Comparison of ENCODE assay signal across 8 cellular contexts in genomic region chr2:223613017-223613950, GRCh38. TPM values are rescaled to one million over a fixed set of nuclear protein-coding genes. Genes with fewer than 3 reads are reported as not detected.
DNase-seq lines count a peak whose midpoint lies in the region; FAIRE-seq and TF ChIP-seq lines count a peak whose summit lies in the region.

No MANE protein-coding gene starts in this region.

- peak overlapping the region; percentile 23 for H3K27ac ChIP-seq in skeletal muscle tissue (ENCODE audit: low read depth, low read length)

- DNase-seq in ELF-1 (ENCODE audit: low read depth, low spot score) (peak; percentile 91), NCI-H2227 (lab: John Stamatoyannopoulos, UW; ENCODE audit: unreplicated experiment) (peak; percentile 93), bronchial epithelial cell (ENCODE audit: low read depth) (peak; percentile 96), NCI-H1694 (lab: John Stamatoyannopoulos, UW) (no peak), T-helper 9 cell (no peak), NCI-H1694 treated with DMSO at 0.1 percent for 48 hours (lab: John Stamatoyannopoulos, UW) (no peak)

- H3K9ac ChIP-seq in skeletal muscle tissue (ENCODE audit: low read depth in 1 of 3, low read length in 3 of 3) = peak overlapping the region; percentile 27 to 63 (median 63)

- no peaks in the 10 kb centered on the region for H3K9me3 ChIP-seq in skeletal muscle tissue (ENCODE audit: control insufficient read depth in 3 of 3, low read length in 3 of 3)

- H3K27me3 ChIP-seq in bronchial epithelial cell (ENCODE audit: control insufficient read depth, insufficient read depth, low read length) = no peaks in the 10 kb centered on the region
- peaks cover under 1 to 3% (median 2%) of the 10 kb centered on the region in 3 donors for H3K27me3 ChIP-seq in skeletal muscle tissue (ENCODE audit: control insufficient read depth in 3 of 3, insufficient read depth in 3 of 3, low read length in 3 of 3)

- H3K4me1 ChIP-seq in skeletal muscle tissue (ENCODE audit: control insufficient read depth in 3 of 3, insufficient read depth in 3 of 3, low read length in 3 of 3) = peaks cover 4 to 11% (median 4%) of the 10 kb centered on the region in 3 donors

- H3K4me3 ChIP-seq in bronchial epithelial cell (ENCODE audit: low read depth, low read length) (peak overlapping the region; percentile 3), skeletal muscle tissue (ENCODE audit: low read length in 3 of 3) (peak overlapping the region; percentile 50 to 68 (median 63))

- FAIRE-seq in bronchial epithelial cell (lab: Jason Lieb, UNC) = peak; percentile 76
- FAIRE-seq in islet of Langerhans (lab: Jason Lieb, UNC) = peak; percentile 92

- no peaks in the 10 kb centered on the region for H3K36me3 ChIP-seq in bronchial epithelial cell (ENCODE audit: control insufficient read depth, insufficient read depth, low read length)
- H3K36me3 ChIP-seq in skeletal muscle tissue (ENCODE audit: control insufficient read depth in 3 of 3, insufficient read depth in 3 of 3, low read length in 3 of 3) = no peaks in the 10 kb centered on the region

- TF ChIP-seq CTCF in bronchial epithelial cell (IDR thresholded peaks at IDR 0.05; ENCODE audit: insufficient read depth, low read length, severe bottlenecking) = peak; percentile 8

RNA-seq across cellular contexts. Expression of gene SCG2, which starts 11.1 kb away (rescaled TPM):
- total RNA-seq in bronchial epithelial cell (0.13 and 0.26 TPM in 2 replicates), skeletal muscle tissue (not detected)

Comparison
In these comparisons a context has a peak if more than half of its experiments do, and no peak if none do; other contexts are left out.
1. DNase-seq: peak in ELF-1 (single experiment), NCI-H2227 (single experiment) and bronchial epithelial cell (single experiment); none in NCI-H1694 (single experiment), T-helper 9 cell (single experiment) and NCI-H1694 treated with DMSO at 0.1 percent for 48 hours (single experiment).